Comparison of ENCODE assay signal across 8 cellular contexts in the genomic region with DNA sequence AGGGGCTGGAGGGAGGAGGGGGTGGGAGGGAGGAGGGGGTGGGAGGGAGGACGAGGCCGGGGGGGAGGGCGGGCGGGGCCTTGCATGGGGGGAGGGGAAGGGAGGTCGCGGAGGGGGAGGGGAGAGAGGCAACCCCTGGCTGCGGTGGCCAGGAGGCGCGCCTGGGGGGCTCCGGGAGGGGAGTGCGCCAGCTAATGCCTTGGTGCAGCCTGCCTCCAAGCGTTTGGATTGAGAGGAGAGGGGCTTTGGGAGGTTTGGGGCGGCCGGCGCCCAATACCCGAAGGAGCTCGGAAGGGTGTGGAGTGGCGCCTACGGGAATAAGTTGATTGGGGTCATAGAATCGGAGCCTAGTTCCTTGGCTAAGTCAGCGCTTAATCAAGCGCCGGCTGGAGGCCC. TPM values are rescaled to one million over a fixed set of nuclear protein-coding genes. Genes with fewer than 3 reads are reported as not detected.
DNase-seq lines count a peak whose midpoint lies in the region; ATAC-seq, FAIRE-seq and TF ChIP-seq lines count a peak whose summit lies in the region.

No MANE protein-coding gene starts in this region.

- H3K36me3 ChIP-seq in IMR-90 (ENCODE audit: control insufficient read depth, insufficient read depth, low read length) (peaks cover 8% of the 10 kb centered on the region; the same call in 1 of the 2 replicates), HepG2 (replicated peaks in 1 of 2; ENCODE audit: control insufficient read depth in 1 of 2, insufficient read depth in 2 of 2, low read length in 2 of 2) (peaks cover 1 to 16% of the 10 kb centered on the region in 2 experiments; a peak in 2 of 5 replicates)

- peaks cover 47% of the 10 kb centered on the region for H4K20me1 ChIP-seq in IMR-90 (ENCODE audit: insufficient read depth, low read length)
- H4K20me1 ChIP-seq in HepG2 (ENCODE audit: insufficient read depth, low read length), result peaks cover 18% of the 10 kb centered on the region

- H3K14ac ChIP-seq in IMR-90 (replicated peaks; ENCODE audit: low read depth, low read length), result peak overlapping the region; percentile 83

- H2AK5ac ChIP-seq in IMR-90 (ENCODE audit: low read depth, low read length), result peak overlapping the region; percentile 86; the same call in 1 of the 2 replicates

- no peaks in the 10 kb centered on the region for H3K27me3 ChIP-seq in IMR-90 (ENCODE audit: control insufficient read depth, insufficient read depth, low read length)
- no peaks in the 10 kb centered on the region; a peak in 1 of 5 replicates for H3K27me3 ChIP-seq in HepG2 (ENCODE audit: control insufficient read depth in 1 of 2, insufficient read depth in 2 of 2, low read length in 2 of 2)

- WGBS in IMR-90 (ENCODE audit: extremely low coverage in 2 of 2, insufficient read length in 1 of 2), 2 experiments, result 0% methylated on average over 6 of the region's 23 CpGs; no CpG with 5 or more reads in 1 of the 2 experiments
- 5% methylated on average over 15 of the region's 23 CpGs for WGBS in HepG2 (ENCODE audit: low lambda C conversion rate)

- ATAC-seq in IMR-90 (ENCODE audit: low read depth) (peak; percentile 7), HepG2 (peak; percentile 49), GM18858 (IDR thresholded peaks at IDR 0.05; ENCODE audit: unreplicated experiment) (no peak)

- H3K4ac ChIP-seq in IMR-90 (ENCODE audit: low read depth, low read length), result peak overlapping the region; percentile 83

- peak overlapping the region; percentile 45 to 70; a peak in 1 of 4 replicates for H4K8ac ChIP-seq in IMR-90 (ENCODE audit: low read depth in 2 of 2, low read length in 2 of 2)

- dilution Hi-C loops in IMR-90 (cut with HindIII; ENCODE audit: low sequenced_read_pairs, unreplicated experiment), result no loop called here

- H4K91ac ChIP-seq in IMR-90 (ENCODE audit: insufficient read depth, low read depth, low read length), result peak overlapping the region; percentile 17; the same call in 1 of the 2 replicates

- H3K4me1 Mint-ChIP-seq in dendritic cell treated with granulocyte-macrophage colony-stimulating factor and Interleukin-4, amounts not matched to agents 40 ng/mL and 50 ng/mL, for 4 days (ENCODE audit: low read depth), result peaks cover 40% of the 10 kb centered on the region

- TF ChIP-seq EP300 in HepG2 (IDR thresholded peaks at IDR 0.05; ENCODE audit: low read depth in 2 of 2, low read length in 2 of 2) (no peak), HepG2 (CRISPR knock-in tag; IDR thresholded peaks at IDR 0.05; ENCODE audit: borderline replicate concordance) (no peak)

- DNase-seq in ELR (ENCODE audit: low read depth), result peak; percentile 49
- peak; percentile 20 for DNase-seq in IMR-90
- no peak for DNase-seq in HepG2 (ENCODE audit: low spot score)
- DNase-seq in stimulated activated CD4-positive, alpha-beta T cell treated with anti-CD3 and anti-CD28 coated beads, TNF-alpha, amount 100 ng/mL, for 24 hours (ENCODE audit: low read depth in 3 of 3), result peak in 2 of 3 experiments; percentile 6 to 7
- DNase-seq in GM19240 (ENCODE audit: insufficient read length, low spot score), result no peak

- no peak for FAIRE-seq in HepG2 (lab: Jason Lieb, UNC)

- peak overlapping the region; percentile 96 for H3K27ac Mint-ChIP-seq in dendritic cell treated with granulocyte-macrophage colony-stimulating factor and Interleukin-4, amounts not matched to agents 40 ng/mL and 50 ng/mL, for 4 days

- H3K9ac ChIP-seq in IMR-90 (ENCODE audit: low read depth, low read length) (peak overlapping the region; percentile 91), HepG2 (ENCODE audit: insufficient read depth, low read depth, low read length) (peak overlapping the region; percentile 88)

- no peak overlapping the region for H2BK20ac ChIP-seq in IMR-90 (ENCODE audit: low read depth, low read length)

- peaks cover 65% of the 10 kb centered on the region for H3K36me3 Mint-ChIP-seq in dendritic cell treated with granulocyte-macrophage colony-stimulating factor and Interleukin-4, amounts not matched to agents 40 ng/mL and 50 ng/mL, for 4 days (ENCODE audit: low read depth)

- peaks cover 0 to 19% of the 10 kb centered on the region in 2 experiments; a peak in 2 of 4 replicates for H3K79me1 ChIP-seq in IMR-90 (ENCODE audit: low read depth in 1 of 2, low read length in 2 of 2)

- peak overlapping the region; percentile 84 for H2BK5ac ChIP-seq in IMR-90 (ENCODE audit: low read depth, low read length, poor library complexity, severe bottlenecking)

- peaks cover 10% of the 10 kb centered on the region for H3K27me3 Mint-ChIP-seq in dendritic cell treated with granulocyte-macrophage colony-stimulating factor and Interleukin-4, amounts not matched to agents 40 ng/mL and 50 ng/mL, for 4 days

- H3K79me2 ChIP-seq in HepG2 (ENCODE audit: insufficient read depth, low read length), result peaks cover 49% of the 10 kb centered on the region

- intact Hi-C loops in IMR-90 (cut with micrococcal nuclease) (loop anchor here (5.0 to 10.0 kb wide), 2 partner anchors 325 to 393 kb away; no protein-coding TSS in a partner anchor), HepG2 (cut with micrococcal nuclease; ENCODE audit: unreplicated experiment) (loop anchor here (1.0 to 10.0 kb wide), 3 partner anchors 108 to 895 kb away; a partner anchor contains a TSS)
- intact Hi-C loops in dendritic cell treated with granulocyte-macrophage colony-stimulating factor and Interleukin-4, amounts not matched to agents 40 ng/mL and 50 ng/mL, for 4 days (cut with micrococcal nuclease), result loop anchor here (2.0 to 5.0 kb wide), 4 partner anchors 218 to 893 kb away; a partner anchor contains a TSS

- H3K4me3 Mint-ChIP-seq in dendritic cell treated with granulocyte-macrophage colony-stimulating factor and Interleukin-4, amounts not matched to agents 40 ng/mL and 50 ng/mL, for 4 days, result peak overlapping the region; percentile 92

- in situ Hi-C loops in IMR-90 (cut with MboI; ENCODE audit: low sequenced_read_pairs) (no loop called here), HepG2 (cut with HindIII; ENCODE audit: extremely low pct_ligation_motif_present, low pct_unique_long_range_greater_than_20kb) (loop anchor here (25.0 kb wide), 3 partner anchors 98 to 898 kb away; a partner anchor contains a TSS)

- POLR2A ChIA-PET in IMR-90 (lab: Charles Lee; ENCODE audit: unreplicated experiment) (interaction anchor here (0.8 kb wide), 1 partner anchor 550 kb away, joined by 5 read pairs; no protein-coding TSS in a partner anchor), HepG2 (lab: Yijun Ruan, JAX) (interaction anchor here (0.7 to 1.8 kb wide), 11 partner anchors 13 to 863 kb away, joined by 3 to 6 read pairs (median 4); a partner anchor contains a TSS)

- H2AFZ ChIP-seq in IMR-90 (replicated peaks; ENCODE audit: low read length, poor library complexity) (peak overlapping the region; percentile 88), HepG2 (ENCODE audit: low read length) (no peak overlapping the region)

- peaks cover 12% of the 10 kb centered on the region for H3K9me3 Mint-ChIP-seq in dendritic cell treated with granulocyte-macrophage colony-stimulating factor and Interleukin-4, amounts not matched to agents 40 ng/mL and 50 ng/mL, for 4 days

- peak overlapping the region; percentile 97 for H3K4me2 ChIP-seq in IMR-90 (ENCODE audit: low read depth, low read length)
- peak overlapping the region; percentile 70 for H3K4me2 ChIP-seq in HepG2 (ENCODE audit: low read depth, low read length)

- BruUV-seq in IMR-90 (replicated peaks; lab: Mats Ljungman, UMichigan), result no TSS peak
- BruUV-seq in HepG2 (replicated peaks; lab: Mats Ljungman, UMichigan), result no TSS peak

- H3K27ac ChIP-seq in IMR-90 (ENCODE audit: insufficient read depth, low read length) (peak overlapping the region; percentile 92), VCaP (peak overlapping the region; percentile 81), HepG2 (ENCODE audit: extremely low read length, insufficient read depth, low read length) (peak overlapping the region; percentile 95)

- peak overlapping the region; percentile 46; the same call in 1 of the 2 replicates for H3K18ac ChIP-seq in IMR-90 (ENCODE audit: low read depth, low read length)

- peak overlapping the region; percentile 82 for H4K5ac ChIP-seq in IMR-90 (ENCODE audit: low read depth, low read length)

- H3K9me3 ChIP-seq in IMR-90 (ENCODE audit: control insufficient read depth, insufficient read depth, low read length) (no peaks in the 10 kb centered on the region), HepG2 (ENCODE audit: low read length) (no peaks in the 10 kb centered on the region)

- 0 out of 2 replicates have a peak, but pooled peaks have one; percentile 14 for TF ChIP-seq CTCF in IMR-90 (conservative IDR thresholded peaks at IDR 0.05; ENCODE audit: low read depth, low read length)
- no peak for TF ChIP-seq CTCF in VCaP (conservative IDR thresholded peaks at IDR 0.05)
- peak; percentile 39 for TF ChIP-seq CTCF in HepG2 (CRISPR knock-in tag; IDR thresholded peaks at IDR 0.05)

- H3K4me3 ChIP-seq in IMR-90 (ENCODE audit: insufficient read depth, low read depth, low read length) (peak overlapping the region; percentile 98), HepG2 (replicated peaks in 1 of 3; ENCODE audit: insufficient read depth in 1 of 3, low read depth in 2 of 3, low read length in 3 of 3) (peak overlapping the region; percentile 68 to 91 (median 82))

- H3K4me1 ChIP-seq in IMR-90 (ENCODE audit: control insufficient read depth, insufficient read depth, low read length), result no peaks in the 10 kb centered on the region; the same call in 1 of the 2 replicates
- peaks cover 43% of the 10 kb centered on the region for H3K4me1 ChIP-seq in HepG2 (ENCODE audit: insufficient read depth, low read length)

- H3K23ac ChIP-seq in IMR-90 (ENCODE audit: low read depth, low read length), result peak overlapping the region; percentile 93

- H2AK9ac ChIP-seq in IMR-90 (replicated peaks; ENCODE audit: low read depth, low read length, poor library complexity), result peak overlapping the region; percentile 96

- H2BK15ac ChIP-seq in IMR-90 (ENCODE audit: low read depth, low read length), result no peak overlapping the region

- TF ChIP-seq RAD21 in IMR-90 (IDR thresholded peaks at IDR 0.05; ENCODE audit: low read length) (peak; percentile 15; the same call in 1 of the 2 replicates), HepG2 (CRISPR knock-in tag; IDR thresholded peaks at IDR 0.05) (no peak; the same call in 1 of the 2 replicates)

- peak overlapping the region; percentile 80 for H3K56ac ChIP-seq in IMR-90 (ENCODE audit: extremely low read depth, insufficient read depth, low read length)

- H3K9me1 ChIP-seq in IMR-90 (ENCODE audit: insufficient read depth, low read length), result no peaks in the 10 kb centered on the region; the same call in 1 of the 2 replicates

- TF ChIP-seq POLR2A in IMR-90 (IDR thresholded peaks at IDR 0.05; ENCODE audit: low read depth, low read length), result no peak
- no peak; a peak in 1 of 4 replicates for TF ChIP-seq POLR2A in HepG2 (IDR thresholded peaks at IDR 0.05; ENCODE audit: insufficient read depth in 1 of 2, low read depth in 2 of 2, low read length in 2 of 2)

- CTCF ChIA-PET in IMR-90 (lab: Yijun Ruan, JAX), result no interaction called here
- CTCF ChIA-PET in HepG2 (lab: Yijun Ruan, JAX; ENCODE audit: low intra/inter-chr PET ratio, low total read pairs), result no interaction called here

- peak overlapping the region; percentile 17; the same call in 1 of the 2 replicates for H2BK120ac ChIP-seq in IMR-90 (ENCODE audit: low read depth, low read length)

RNA-seq across cellular contexts. Expression of a gene that starts 0.5 kb away (rescaled TPM):
- total RNA-seq in IMR-90 (2012; rRNA removed) (47.7 and 69.7 TPM in 2 replicates), HepG2 (2016; rRNA removed; fragmentation: Illumina TruSeq; extraction: Trizol) (53.6 and 75.5 TPM in 2 replicates)
- polyA plus RNA-seq in IMR-90 (2012; rRNA removed) (129 and 165 TPM in 2 replicates), HepG2 (2011; rRNA removed) (66.2 and 71.7 TPM in 2 replicates)
- polyA plus RNA-seq in IMR-90 (2012; cell fraction: cytosol; rRNA removed), result 57.2 and 127 TPM in 2 replicates
- polyA plus RNA-seq in IMR-90 (2012; cell fraction: nucleus; rRNA removed; ENCODE audit: low replicate concordance), result 101 and 131 TPM in 2 replicates
- 19.9 and 20.4 TPM in 2 replicates for total RNA-seq in HepG2 (2016; cell fraction: cytosol; rRNA removed; fragmentation: Illumina TruSeq; extraction: Trizol; ENCODE audit: low read depth)
- 55.4 and 69.3 TPM in 2 replicates for total RNA-seq in HepG2 (2016; cell fraction: insoluble cytoplasmic fraction; rRNA removed; fragmentation: Illumina TruSeq; extraction: Trizol)
- 41.0 and 43.7 TPM in 2 replicates for total RNA-seq in HepG2 (2016; cell fraction: membrane; rRNA removed; fragmentation: Illumina TruSeq; extraction: Trizol)
- total RNA-seq in HepG2 (2016; cell fraction: nucleus; rRNA removed; fragmentation: Illumina TruSeq; extraction: Trizol), result 52.9 and 55.9 TPM in 2 replicates
- 69.5 and 71.5 TPM in 2 replicates for polyA plus RNA-seq in HepG2 (2011; cell fraction: cytosol; rRNA removed)
- polyA plus RNA-seq in HepG2 (2011; cell fraction: nucleus; rRNA removed), result 50.5 and 60.9 TPM in 2 replicates
- 56.0 and 60.1 TPM in 2 replicates for polyA plus RNA-seq in HepG2 (2012)
- 34.7 and 37.4 TPM in 2 replicates for polyA plus RNA-seq in HepG2 (2016; cell fraction: cytosol; fragmentation: Illumina TruSeq; extraction: Trizol; ENCODE audit: low read depth)
- polyA plus RNA-seq in HepG2 (2016; cell fraction: insoluble cytoplasmic fraction; fragmentation: Illumina TruSeq; extraction: Trizol; ENCODE audit: low read depth), result 161 and 167 TPM in 2 replicates
- 56.9 and 63.5 TPM in 2 replicates for polyA plus RNA-seq in HepG2 (2016; cell fraction: membrane; fragmentation: Illumina TruSeq; extraction: Trizol; ENCODE audit: low read depth)
- 94.6 and 99.1 TPM in 2 replicates for polyA plus RNA-seq in HepG2 (2016; cell fraction: nucleus; fragmentation: Illumina TruSeq; extraction: Trizol; ENCODE audit: insufficient read depth, low read depth)
- polyA minus RNA-seq in HepG2 (2011; rRNA and poly(A)+ RNA removed; ENCODE audit: low replicate concordance), result 32.7 and 41.4 TPM in 2 replicates
- polyA minus RNA-seq in HepG2 (2011; cell fraction: cytosol; rRNA and poly(A)+ RNA removed), result 30.4 and 30.6 TPM in 2 replicates
- 95.5 and 108 TPM in 2 replicates for polyA minus RNA-seq in HepG2 (2011; cell fraction: nucleus; rRNA and poly(A)+ RNA removed)

Comparison
In these comparisons a context has a peak if more than half of its experiments do, and no peak if none do; other contexts are left out.
1. DNase-seq: peak in ELR (single experiment), IMR-90 (single experiment) and stimulated activated CD4-positive, alpha-beta T cell treated with anti-CD3 and anti-CD28 coated beads, TNF-alpha, amount 100 ng/mL, for 24 hours (2 of 3); none in HepG2 (single experiment) and GM19240 (single experiment).
2. Peak in every context shown above with its lines, with median percentiles within 50 percentile points of each other: H3K27ac ChIP-seq.